ENCODE assay signal across 11 cellular contexts in genomic region chr9:135534192-135534711, GRCh38. TPM values are rescaled to one million over a fixed set of nuclear protein-coding genes. Genes with fewer than 3 reads are reported as not detected.
"Had no signal": no experiment of that assay in that cellular context is flagged by ENCODE, and none has a peak within 500 bp of the region (broad histone marks: within the 10 kb centered on the region; RNA-seq: fewer than 3 reads in every experiment).

No MANE protein-coding gene starts in this region.

RNA-seq across cellular contexts. Expression of gene OBP2A, which starts 11.7 kb away (rescaled TPM):
- total RNA-seq: cardiac septum, dermis blood vessel endothelial cell, kidney, left ventricle myocardium inferior, myocyte, neural crest cell, omental fat pad, T-helper 17 cell, thoracic aorta, ureter had no signal
- polyA plus RNA-seq: esophagus had no signal

RNA-seq across cellular contexts. Expression of gene LCN1, which starts 13.0 kb away (rescaled TPM):
- total RNA-seq: cardiac septum, dermis blood vessel endothelial cell, kidney, left ventricle myocardium inferior, myocyte, neural crest cell, omental fat pad, T-helper 17 cell, thoracic aorta, ureter had no signal
- polyA plus RNA-seq: esophagus had no signal

RNA-seq across cellular contexts. Expression of gene PAEP, which starts 27.3 kb away (rescaled TPM):
- total RNA-seq: cardiac septum, dermis blood vessel endothelial cell, kidney, left ventricle myocardium inferior, myocyte, neural crest cell, omental fat pad, T-helper 17 cell, thoracic aorta, ureter had no signal
- polyA plus RNA-seq: esophagus had no signal
